ENCODE assay signal across 27 cellular contexts in the genomic region with DNA sequence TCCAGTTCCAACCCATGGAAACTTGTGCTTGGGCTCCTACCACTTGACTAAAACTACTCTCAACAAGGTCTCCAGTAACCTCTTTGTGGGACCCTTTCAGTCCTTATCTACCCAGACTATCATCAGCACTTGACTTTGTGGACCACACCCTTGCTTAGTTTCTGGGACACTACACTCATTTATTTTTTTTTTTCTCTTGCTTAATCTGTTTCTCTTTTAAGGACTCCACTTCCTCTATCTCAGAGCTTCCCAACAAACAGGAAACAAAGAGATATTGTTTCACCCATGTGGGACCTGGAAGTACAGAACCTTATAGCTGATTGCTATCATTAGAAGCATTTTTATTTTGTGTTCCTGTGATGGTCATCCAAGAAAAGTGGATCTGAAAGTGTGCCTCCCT. TPM values are rescaled to one million over a fixed set of nuclear protein-coding genes. Genes with fewer than 3 reads are reported as not detected.
DNase-seq lines count a peak whose midpoint lies in the region; ATAC-seq, FAIRE-seq and TF ChIP-seq lines count a peak whose summit lies in the region.
"Had no signal": no experiment of that assay in that cellular context is flagged by ENCODE, and none has a peak within 500 bp of the region (broad histone marks: within the 10 kb centered on the region; RNA-seq: fewer than 3 reads in every experiment).

No MANE protein-coding gene starts in this region.

- H3K4me3 ChIP-seq in liver (ENCODE audit: low read depth in 1 of 3, low read length in 3 of 3): no peak overlapping the region
- H3K4me3 ChIP-seq in HepG2 (replicated peaks in 1 of 3; ENCODE audit: insufficient read depth in 1 of 3, low read depth in 2 of 3, low read length in 3 of 3): no peak overlapping the region
- H3K4me3 ChIP-seq in bronchial epithelial cell (ENCODE audit: low read depth, low read length): no peak overlapping the region
- no peak overlapping the region for H3K4me3 ChIP-seq in body of pancreas
- H3K4me3 ChIP-seq: dorsolateral prefrontal cortex, skin epidermis, suprapubic skin, vagina had no signal

- in situ Hi-C loops in HepG2 (cut with HindIII; ENCODE audit: extremely low pct_ligation_motif_present, low pct_unique_long_range_greater_than_20kb) (no loop called here), GM13976 (cut with MboI; ENCODE audit: low sequenced_read_pairs, unreplicated experiment) (no loop called here)

- no peak overlapping the region for H3K9ac ChIP-seq in liver (ENCODE audit: low read depth in 1 of 2, low read length in 2 of 2)
- no peak overlapping the region for H3K9ac ChIP-seq in HepG2 (ENCODE audit: insufficient read depth, low read depth, low read length)
- H3K9ac ChIP-seq: SK-N-SH had no signal

- H3K4me1 ChIP-seq in liver (ENCODE audit: control insufficient read depth in 4 of 4, insufficient read depth in 4 of 4, low read length in 3 of 4) (no peaks in the 10 kb centered on the region), HepG2 (ENCODE audit: insufficient read depth, low read length) (no peaks in the 10 kb centered on the region), body of pancreas (no peaks in the 10 kb centered on the region)
- H3K4me1 ChIP-seq: suprapubic skin, vagina had no signal

- FAIRE-seq in HepG2 (lab: Jason Lieb, UNC) (no peak), bronchial epithelial cell (lab: Jason Lieb, UNC) (no peak)
- FAIRE-seq: endothelial cell of umbilical vein had no signal

- H3K27me3 ChIP-seq in liver (ENCODE audit: control insufficient read depth in 4 of 4, insufficient read depth in 4 of 4, low read length in 3 of 4) (no peaks in the 10 kb centered on the region), HepG2 (ENCODE audit: control insufficient read depth in 1 of 2, insufficient read depth in 2 of 2, low read length in 2 of 2) (no peaks in the 10 kb centered on the region), bronchial epithelial cell (ENCODE audit: control insufficient read depth, insufficient read depth, low read length) (no peaks in the 10 kb centered on the region), body of pancreas (no peaks in the 10 kb centered on the region)
- H3K27me3 ChIP-seq: dorsolateral prefrontal cortex, suprapubic skin, vagina had no signal

- ATAC-seq in HepG2 (no peak), body of pancreas (no peak)
- ATAC-seq: activated CD4-positive, CD25-positive, alpha-beta regulatory T cell treated with anti-CD3 and anti-CD28 coated beads, Interleukin-2, amount 50 U/mL, for 24 hours; left lobe of liver; Panc1; stimulated activated memory B cell treated with anti-CD40 and anti-IgM and Interleukin-4, amounts not matched to agents 10 μg/mL and 1 μg/mL and 100 μg/mL, for 72 hours had no signal

- no peaks in the 10 kb centered on the region for H4K20me1 ChIP-seq in HepG2 (ENCODE audit: insufficient read depth, low read length)

- no peaks in the 10 kb centered on the region for H3K79me2 ChIP-seq in HepG2 (ENCODE audit: insufficient read depth, low read length)

- H3K36me3 ChIP-seq in liver (ENCODE audit: control insufficient read depth in 4 of 4, insufficient read depth in 3 of 4, low read depth in 1 of 4, low read length in 3 of 4) (no peaks in the 10 kb centered on the region), HepG2 (replicated peaks in 1 of 2; ENCODE audit: control insufficient read depth in 1 of 2, insufficient read depth in 2 of 2, low read length in 2 of 2) (no peaks in the 10 kb centered on the region), bronchial epithelial cell (ENCODE audit: control insufficient read depth, insufficient read depth, low read length) (no peaks in the 10 kb centered on the region), body of pancreas (replicated peaks in 1 of 2; ENCODE audit: insufficient read depth in 1 of 2, low read depth in 2 of 2) (no peaks in the 10 kb centered on the region)
- H3K36me3 ChIP-seq: suprapubic skin, vagina had no signal

- no peak for TF ChIP-seq POLR2A in HepG2 (IDR thresholded peaks at IDR 0.05; ENCODE audit: insufficient read depth in 1 of 2, low read depth in 2 of 2, low read length in 2 of 2)
- TF ChIP-seq POLR2A in body of pancreas (IDR thresholded peaks at IDR 0.05): no peak

- no TSS peak for BruUV-seq in HepG2 (replicated peaks; lab: Mats Ljungman, UMichigan)

- intact Hi-C loops in HepG2 (cut with micrococcal nuclease; ENCODE audit: unreplicated experiment): no loop called here
- intact Hi-C loops in body of pancreas (cut with DNase I): no loop called here

- H3K27ac ChIP-seq in liver (ENCODE audit: low read depth in 1 of 2, low read length in 2 of 2) (no peak overlapping the region), HepG2 (ENCODE audit: extremely low read length, insufficient read depth, low read length) (no peak overlapping the region), body of pancreas (no peak overlapping the region)
- H3K27ac ChIP-seq: C4-2B, dorsolateral prefrontal cortex, skin epidermis, suprapubic skin, vagina had no signal

- POLR2A ChIA-PET in HepG2 (lab: Yijun Ruan, JAX): no interaction called here

- no peak overlapping the region for H2AFZ ChIP-seq in HepG2 (ENCODE audit: low read length)

- DNase-seq in HepG2 (ENCODE audit: low spot score): no peak
- peak; percentile 41 for DNase-seq in NOMO-1 treated with dmso at 0.1 percent for 144 hours (lab: John Stamatoyannopoulos, UW; ENCODE audit: unreplicated experiment)
- DNase-seq in bronchial epithelial cell (ENCODE audit: low read depth): peak; percentile 12
- no peak for DNase-seq in stimulated activated CD4-positive, alpha-beta T cell treated with anti-CD3 and anti-CD28 coated beads, Interleukin-12 subunit alpha, Interleukin-12 subunit beta, amount 100 ng/mL, for 4 hours
- no peak for DNase-seq in GM13976 (ENCODE audit: low spot score)
- DNase-seq in body of pancreas: no peak
- DNase-seq in NCI-H1105 (lab: John Stamatoyannopoulos, UW): no peak
- DNase-seq: activated T-cell treated with anti-CD3 and anti-CD28 coated beads, Interleukin-2, amount 50 U/mL, for 1 hour; amniotic stem cell; central memory CD4-positive, alpha-beta T cell; dorsolateral prefrontal cortex; glutamatergic neuron; HCEC 1CT; Karpas-422; NCI-H2081; SK-N-SH; T-helper 9 cell had no signal

- H3K9me3 ChIP-seq in liver (ENCODE audit: control insufficient read depth in 4 of 4, low read length in 3 of 4): no peaks in the 10 kb centered on the region
- H3K9me3 ChIP-seq in HepG2 (ENCODE audit: low read length): no peaks in the 10 kb centered on the region
- H3K9me3 ChIP-seq in body of pancreas: no peaks in the 10 kb centered on the region
- H3K9me3 ChIP-seq: SK-N-SH, suprapubic skin, vagina had no signal

- TF ChIP-seq CTCF in liver (IDR thresholded peaks at IDR 0.05; ENCODE audit: low read depth, low read length, missing input control): no peak
- TF ChIP-seq CTCF in HepG2 (CRISPR knock-in tag; IDR thresholded peaks at IDR 0.05): no peak
- TF ChIP-seq CTCF in bronchial epithelial cell (IDR thresholded peaks at IDR 0.05; ENCODE audit: insufficient read depth, low read length, severe bottlenecking): no peak
- TF ChIP-seq CTCF in GM13976 (IDR thresholded peaks at IDR 0.05; ENCODE audit: borderline replicate concordance, control extremely low read depth, extremely low read depth, insufficient read depth, missing control alignments): no peak
- TF ChIP-seq CTCF in body of pancreas (IDR thresholded peaks at IDR 0.05): no peak

- TF ChIP-seq RAD21 in liver (IDR thresholded peaks at IDR 0.05) (no peak), HepG2 (CRISPR knock-in tag; IDR thresholded peaks at IDR 0.05) (no peak)

- no peak for TF ChIP-seq EP300 in HepG2 (IDR thresholded peaks at IDR 0.05; ENCODE audit: low read depth in 2 of 2, low read length in 2 of 2)
- TF ChIP-seq EP300 in HepG2 (CRISPR knock-in tag; IDR thresholded peaks at IDR 0.05; ENCODE audit: borderline replicate concordance): no peak

- CTCF ChIA-PET in HepG2 (lab: Yijun Ruan, JAX; ENCODE audit: low intra/inter-chr PET ratio, low total read pairs): no interaction called here

- H3K4me2 ChIP-seq in HepG2 (ENCODE audit: low read depth, low read length): no peak overlapping the region
- H3K4me2 ChIP-seq: SK-N-SH had no signal

RNA-seq across cellular contexts. Expression of a gene that starts 28.8 kb away (rescaled TPM):
- 1 to 10 TPM; 4.3 to 4.9 TPM for total RNA-seq in liver
- polyA plus RNA-seq in liver: 1 to 10 TPM; 6.1 to 7.8 TPM
- total RNA-seq in HepG2 (2016; rRNA removed; fragmentation: Illumina TruSeq; extraction: Trizol): not detected in 2 replicates
- not detected in 2 replicates for total RNA-seq in HepG2 (2016; cell fraction: cytosol; rRNA removed; fragmentation: Illumina TruSeq; extraction: Trizol; ENCODE audit: low read depth)
- not detected in 2 replicates for total RNA-seq in HepG2 (2016; cell fraction: insoluble cytoplasmic fraction; rRNA removed; fragmentation: Illumina TruSeq; extraction: Trizol)
- total RNA-seq in HepG2 (2016; cell fraction: membrane; rRNA removed; fragmentation: Illumina TruSeq; extraction: Trizol): not detected in 2 replicates
- total RNA-seq in HepG2 (2016; cell fraction: nucleus; rRNA removed; fragmentation: Illumina TruSeq; extraction: Trizol): not detected in 2 replicates
- polyA plus RNA-seq in HepG2 (2011; rRNA removed): not detected in 2 replicates
- not detected in 2 replicates for polyA plus RNA-seq in HepG2 (2011; cell fraction: cytosol; rRNA removed)
- not detected in 2 replicates for polyA plus RNA-seq in HepG2 (2011; cell fraction: nucleus; rRNA removed)
- polyA plus RNA-seq in HepG2 (2012): not detected in 2 replicates
- polyA plus RNA-seq in HepG2 (2016; cell fraction: cytosol; fragmentation: Illumina TruSeq; extraction: Trizol; ENCODE audit: low read depth): not detected in 2 replicates
- not detected in 2 replicates for polyA plus RNA-seq in HepG2 (2016; cell fraction: insoluble cytoplasmic fraction; fragmentation: Illumina TruSeq; extraction: Trizol; ENCODE audit: low read depth)
- not detected in 2 replicates for polyA plus RNA-seq in HepG2 (2016; cell fraction: membrane; fragmentation: Illumina TruSeq; extraction: Trizol; ENCODE audit: low read depth)
- polyA plus RNA-seq in HepG2 (2016; cell fraction: nucleus; fragmentation: Illumina TruSeq; extraction: Trizol; ENCODE audit: insufficient read depth, low read depth): not detected in 2 replicates
- 6.9 TPM in 1 of 2 replicates, not detected in the other for polyA minus RNA-seq in HepG2 (2011; rRNA and poly(A)+ RNA removed; ENCODE audit: low replicate concordance)
- polyA minus RNA-seq in HepG2 (2011; cell fraction: cytosol; rRNA and poly(A)+ RNA removed): not detected in 2 replicates
- polyA minus RNA-seq in HepG2 (2011; cell fraction: nucleus; rRNA and poly(A)+ RNA removed): not detected in 2 replicates
- total RNA-seq in bronchial epithelial cell: 18.2 and 37.6 TPM in 2 replicates
- 10 to 100 TPM in 1 of 2 donors, 1 to 10 TPM in 1; 7.9 to 10.4 TPM for total RNA-seq in body of pancreas

RNA-seq across cellular contexts. Expression of a gene that starts 52.7 kb away (rescaled TPM):
- total RNA-seq in liver (1 to 10 TPM in 1 of 2 donors, under 1 TPM in 1; under 0.01 to 3.3 TPM), HepG2 (2016; rRNA removed; fragmentation: Illumina TruSeq; extraction: Trizol) (not detected in 2 replicates), bronchial epithelial cell (0.13 TPM in 1 of 2 replicates, not detected in the other), body of pancreas (under 1 TPM in 1 of 2 donors, not detected in 1; 0.78 TPM)
- polyA plus RNA-seq in liver (under 1 TPM; 0.16 to 0.54 TPM), HepG2 (2011; rRNA removed) (not detected in 2 replicates)
- total RNA-seq in HepG2 (2016; cell fraction: cytosol; rRNA removed; fragmentation: Illumina TruSeq; extraction: Trizol; ENCODE audit: low read depth): not detected in 2 replicates
- total RNA-seq in HepG2 (2016; cell fraction: insoluble cytoplasmic fraction; rRNA removed; fragmentation: Illumina TruSeq; extraction: Trizol): not detected in 2 replicates
- not detected in 2 replicates for total RNA-seq in HepG2 (2016; cell fraction: membrane; rRNA removed; fragmentation: Illumina TruSeq; extraction: Trizol)
- total RNA-seq in HepG2 (2016; cell fraction: nucleus; rRNA removed; fragmentation: Illumina TruSeq; extraction: Trizol): not detected in 2 replicates
- not detected in 2 replicates for polyA plus RNA-seq in HepG2 (2011; cell fraction: cytosol; rRNA removed)
- polyA plus RNA-seq in HepG2 (2011; cell fraction: nucleus; rRNA removed): not detected in 2 replicates
- not detected in 2 replicates for polyA plus RNA-seq in HepG2 (2012)
- not detected in 2 replicates for polyA plus RNA-seq in HepG2 (2016; cell fraction: cytosol; fragmentation: Illumina TruSeq; extraction: Trizol; ENCODE audit: low read depth)
- not detected in 2 replicates for polyA plus RNA-seq in HepG2 (2016; cell fraction: insoluble cytoplasmic fraction; fragmentation: Illumina TruSeq; extraction: Trizol; ENCODE audit: low read depth)
- not detected in 2 replicates for polyA plus RNA-seq in HepG2 (2016; cell fraction: membrane; fragmentation: Illumina TruSeq; extraction: Trizol; ENCODE audit: low read depth)
- polyA plus RNA-seq in HepG2 (2016; cell fraction: nucleus; fragmentation: Illumina TruSeq; extraction: Trizol; ENCODE audit: insufficient read depth, low read depth): not detected in 2 replicates
- not detected in 2 replicates for polyA minus RNA-seq in HepG2 (2011; rRNA and poly(A)+ RNA removed; ENCODE audit: low replicate concordance)
- not detected in 2 replicates for polyA minus RNA-seq in HepG2 (2011; cell fraction: cytosol; rRNA and poly(A)+ RNA removed)
- polyA minus RNA-seq in HepG2 (2011; cell fraction: nucleus; rRNA and poly(A)+ RNA removed): not detected in 2 replicates
- total RNA-seq: endothelial cell of umbilical vein, left lobe of liver, vagina had no signal
- polyA plus RNA-seq: endothelial cell of umbilical vein had no signal

Comparison
In these comparisons a context has a peak if more than half of its experiments do, and no peak if none do; other contexts are left out.
1. DNase-seq: peak in NOMO-1 treated with dmso at 0.1 percent for 144 hours (single experiment) and bronchial epithelial cell (single experiment); none in HepG2 (single experiment), stimulated activated CD4-positive, alpha-beta T cell treated with anti-CD3 and anti-CD28 coated beads, Interleukin-12 subunit alpha, Interleukin-12 subunit beta, amount 100 ng/mL, for 4 hours (single experiment), GM13976 (single experiment), body of pancreas (0 of 4) and NCI-H1105 (single experiment).